10 cellular contexts compared by ENCODE assay signal in genomic region chr3:120438971-120439370, GRCh38. TPM values are rescaled to one million over a fixed set of nuclear protein-coding genes. Genes with fewer than 3 reads are reported as not detected.
DNase-seq lines count a peak whose midpoint lies in the region; ATAC-seq and TF ChIP-seq lines count a peak whose summit lies in the region.
"Had no signal": no experiment of that assay in that cellular context is flagged by ENCODE, and none has a peak within 500 bp of the region (broad histone marks: within the 10 kb centered on the region; RNA-seq: fewer than 3 reads in every experiment).

No MANE protein-coding gene starts in this region.

- no peaks in the 10 kb centered on the region for H3K4me1 Mint-ChIP-seq in activated CD4-positive, alpha-beta T cell treated with anti-CD3 and anti-CD28 coated beads, Interleukin-2, amount 10 ng/mL, durations not matched to agents 7 days and 5 days
- H3K4me1 Mint-ChIP-seq: activated B cell treated with CpG ODN at 0.5 μM for 24 hours; activated naive CD8-positive, alpha-beta T cell treated with anti-CD3 and anti-CD28 coated beads, Interleukin-2, amount 50 U/mL, for 24 hours had no signal

- peak; percentile 63 to 78 for DNase-seq in SJSA1 (ENCODE audit: low read depth in 1 of 2, low spot score in 2 of 2)
- peak; percentile 55 for DNase-seq in fibroblast of gingiva (ENCODE audit: low read depth)
- peak; percentile 51 to 95 for DNase-seq in lung microvascular endothelial cell (ENCODE audit: low read depth in 2 of 2)
- peak; percentile 49 for DNase-seq in thoracic aorta (ENCODE audit: low spot score)
- no peak for DNase-seq in activated CD4-positive, alpha-beta T cell treated with anti-CD3 and anti-CD28 coated beads, Interleukin-2, amount 10 ng/mL, durations not matched to agents 7 days and 5 days
- no peak for DNase-seq in erythroblast (lab: John Stamatoyannopoulos, UW)
- no peak for DNase-seq in effector CD8-positive, alpha-beta T cell (lab: John Stamatoyannopoulos, UW)
- DNase-seq in activated CD4-positive, alpha-beta T cell treated with anti-CD3 and anti-CD28 coated beads, Interleukin-2, amount 50 U/mL, for 4 hours: no peak
- DNase-seq: activated B cell treated with CpG ODN at 0.5 μM for 24 hours; activated naive CD8-positive, alpha-beta T cell treated with anti-CD3 and anti-CD28 coated beads, Interleukin-2, amount 50 U/mL, for 24 hours had no signal

- POLR2A ChIA-PET in activated CD4-positive, alpha-beta T cell treated with anti-CD3 and anti-CD28 coated beads, Interleukin-2, amount 10 ng/mL, durations not matched to agents 7 days and 5 days (lab: Charles Lee): no interaction called here

- H3K4me1 ChIP-seq in SJSA1 (replicated peaks) (peaks cover 85% of the 10 kb centered on the region), thoracic aorta (ENCODE audit: control insufficient read depth in 1 of 2, low read depth in 2 of 2) (peaks cover 56 to 99% of the 10 kb centered on the region in 2 donors)

- H3K27ac ChIP-seq in SJSA1 (peak overlapping the region; percentile 38), thoracic aorta (peak overlapping the region; percentile 67 to 88)

- H3K27me3 ChIP-seq in SJSA1 (replicated peaks) (no peaks in the 10 kb centered on the region), thoracic aorta (replicated peaks; ENCODE audit: insufficient read depth) (no peaks in the 10 kb centered on the region)

- H3K27ac Mint-ChIP-seq in activated CD4-positive, alpha-beta T cell treated with anti-CD3 and anti-CD28 coated beads, Interleukin-2, amount 10 ng/mL, durations not matched to agents 7 days and 5 days: no peak overlapping the region
- H3K27ac Mint-ChIP-seq: activated B cell treated with CpG ODN at 0.5 μM for 24 hours; activated naive CD8-positive, alpha-beta T cell treated with anti-CD3 and anti-CD28 coated beads, Interleukin-2, amount 50 U/mL, for 24 hours had no signal

- H3K4me3 Mint-ChIP-seq in activated CD4-positive, alpha-beta T cell treated with anti-CD3 and anti-CD28 coated beads, Interleukin-2, amount 10 ng/mL, durations not matched to agents 7 days and 5 days: no peak overlapping the region
- H3K4me3 Mint-ChIP-seq: activated B cell treated with CpG ODN at 0.5 μM for 24 hours; activated naive CD8-positive, alpha-beta T cell treated with anti-CD3 and anti-CD28 coated beads, Interleukin-2, amount 50 U/mL, for 24 hours had no signal

- no peaks in the 10 kb centered on the region for H3K36me3 Mint-ChIP-seq in activated CD4-positive, alpha-beta T cell treated with anti-CD3 and anti-CD28 coated beads, Interleukin-2, amount 10 ng/mL, durations not matched to agents 7 days and 5 days (ENCODE audit: low read depth)

- no peaks in the 10 kb centered on the region for H3K9me3 Mint-ChIP-seq in activated CD4-positive, alpha-beta T cell treated with anti-CD3 and anti-CD28 coated beads, Interleukin-2, amount 10 ng/mL, durations not matched to agents 7 days and 5 days
- H3K9me3 Mint-ChIP-seq: activated B cell treated with CpG ODN at 0.5 μM for 24 hours; activated naive CD8-positive, alpha-beta T cell treated with anti-CD3 and anti-CD28 coated beads, Interleukin-2, amount 50 U/mL, for 24 hours had no signal

- H3K4me3 ChIP-seq in SJSA1 (no peak overlapping the region), thoracic aorta (peak overlapping the region; percentile 25)

- no peak for TF ChIP-seq POLR2A in erythroblast (IDR thresholded peaks at IDR 0.05; ENCODE audit: low read length)

- peak; percentile 58 for ATAC-seq in thoracic aorta (ENCODE audit: insufficient number of reproducible peaks, low FRiP score, low read depth)
- ATAC-seq: activated naive CD8-positive, alpha-beta T cell treated with anti-CD3 and anti-CD28 coated beads, Interleukin-2, amount 50 U/mL, for 24 hours had no signal

- no peaks in the 10 kb centered on the region for H3K9me3 ChIP-seq in SJSA1 (replicated peaks)
- no peaks in the 10 kb centered on the region for H3K9me3 ChIP-seq in thoracic aorta

- CTCF ChIA-PET in activated CD4-positive, alpha-beta T cell treated with anti-CD3 and anti-CD28 coated beads, Interleukin-2, amount 10 ng/mL, durations not matched to agents 7 days and 5 days (lab: Charles Lee): interaction anchor here (1.3 kb wide), 1 partner anchor 14 kb away, joined by 3 read pairs; no protein-coding TSS in a partner anchor

- no peak for TF ChIP-seq CTCF in thoracic aorta (IDR thresholded peaks at IDR 0.05)

- H3K36me3 ChIP-seq in SJSA1 (peaks cover 84% of the 10 kb centered on the region), thoracic aorta (no peaks in the 10 kb centered on the region)

- H3K27me3 Mint-ChIP-seq in activated CD4-positive, alpha-beta T cell treated with anti-CD3 and anti-CD28 coated beads, Interleukin-2, amount 10 ng/mL, durations not matched to agents 7 days and 5 days: peaks cover under 1% of the 10 kb centered on the region
- H3K27me3 Mint-ChIP-seq: activated naive CD8-positive, alpha-beta T cell treated with anti-CD3 and anti-CD28 coated beads, Interleukin-2, amount 50 U/mL, for 24 hours had no signal

RNA-seq across cellular contexts. Expression of gene FSTL1, which starts 11.8 kb away (rescaled TPM):
- 1,346 and 1,532 TPM in 2 replicates for total RNA-seq in SJSA1 (2014; rRNA removed; shearing (Covaris generic))
- total RNA-seq in lung microvascular endothelial cell (38.3 and 88.0 TPM in 2 replicates), thoracic aorta (100 to 1,000 TPM; 601 to 687 TPM)
- total RNA-seq in activated CD4-positive, alpha-beta T cell treated with anti-CD3 and anti-CD28 coated beads, Interleukin-2, amount 10 ng/mL, durations not matched to agents 7 days and 5 days: under 1 TPM; 0.35 to 0.37 TPM
- total RNA-seq: activated B cell treated with CpG ODN at 0.5 μM for 24 hours had no signal

Comparison
In these comparisons a context has a peak if more than half of its experiments do, and no peak if none do; other contexts are left out.
1. DNase-seq: peak in SJSA1 (2 of 2), fibroblast of gingiva (single experiment), lung microvascular endothelial cell (2 of 2) and thoracic aorta (single experiment); none in activated CD4-positive, alpha-beta T cell treated with anti-CD3 and anti-CD28 coated beads, Interleukin-2, amount 10 ng/mL, durations not matched to agents 7 days and 5 days (single experiment), erythroblast (0 of 2), effector CD8-positive, alpha-beta T cell (single experiment) and activated CD4-positive, alpha-beta T cell treated with anti-CD3 and anti-CD28 coated beads, Interleukin-2, amount 50 U/mL, for 4 hours (0 of 2).
2. RNA of gene FSTL1, which starts 11.8 kb away (total RNA-seq): 1,346 to 1,532 TPM in SJSA1, 601 to 687 TPM in thoracic aorta and 38.3 to 88.0 TPM in lung microvascular endothelial cell; 0.35 to 0.37 TPM in activated CD4-positive, alpha-beta T cell treated with anti-CD3 and anti-CD28 coated beads, Interleukin-2, amount 10 ng/mL, durations not matched to agents 7 days and 5 days; every median in the first group is over 10 times any median in the second.